17 cellular contexts compared by ENCODE assay signal in genomic region chr1:211752317-211752716, GRCh38.
"Had no signal": no experiment of that assay in that cellular context is flagged by ENCODE, and none has a peak within 500 bp of the region (broad histone marks: within the 10 kb centered on the region; RNA-seq: fewer than 3 reads in every experiment).

No MANE protein-coding gene starts in this region.

- H3K9me3 ChIP-seq: body of pancreas, sigmoid colon, spleen, transverse colon had no signal

- ATAC-seq: activated CD8-positive, alpha-beta T cell treated with anti-CD3 and anti-CD28 coated beads for 36 hours; activated T-cell treated with anti-CD3 and anti-CD28 coated beads, Interleukin-2, amount 50 U/mL, for 72 hours; body of pancreas; foreskin keratinocyte; SK-N-SH treated with all-trans-retinoic acid at 6 μM for 48 hours; stimulated activated effector memory CD8-positive, alpha-beta T cell treated with anti-CD3 and anti-CD28 coated beads, Interleukin-12 subunit alpha, Interleukin-12 subunit beta, amount 100 ng/mL, for 72 hours had no signal

- H3K4me1 ChIP-seq: body of pancreas, foreskin keratinocyte, sigmoid colon, transverse colon had no signal

- H3K4me3 ChIP-seq: body of pancreas, sigmoid colon, spleen, transverse colon had no signal

- H3K27ac ChIP-seq: body of pancreas, foreskin keratinocyte, sigmoid colon, spleen, transverse colon had no signal

- DNase-seq: activated B cell treated with CpG ODN at 0.5 μM for 24 hours; activated CD4-positive, alpha-beta T cell treated with anti-CD3 and anti-CD28 coated beads for 48 hours; activated CD8-positive, alpha-beta T cell treated with anti-CD3 and anti-CD28 coated beads for 36 hours; activated gamma-delta T cell treated with Interleukin-2 at 50 U/mL for 16 hours; activated T-cell treated with anti-CD3 and anti-CD28 coated beads, Interleukin-2, amount 50 U/mL, for 72 hours; amniotic stem cell; body of pancreas; cortex of kidney; effector CD8-positive, alpha-beta T cell; foreskin keratinocyte; immature natural killer cell; sigmoid colon; spleen; stimulated activated CD4-positive, alpha-beta T cell treated with anti-CD3 and anti-CD28 coated beads, Interleukin-1b, Interleukin-23, amount 100 ng/mL, for 48 hours; transverse colon had no signal

- H3K27me3 ChIP-seq: body of pancreas, foreskin keratinocyte, sigmoid colon, spleen, transverse colon had no signal
